In the genomic region with DNA sequence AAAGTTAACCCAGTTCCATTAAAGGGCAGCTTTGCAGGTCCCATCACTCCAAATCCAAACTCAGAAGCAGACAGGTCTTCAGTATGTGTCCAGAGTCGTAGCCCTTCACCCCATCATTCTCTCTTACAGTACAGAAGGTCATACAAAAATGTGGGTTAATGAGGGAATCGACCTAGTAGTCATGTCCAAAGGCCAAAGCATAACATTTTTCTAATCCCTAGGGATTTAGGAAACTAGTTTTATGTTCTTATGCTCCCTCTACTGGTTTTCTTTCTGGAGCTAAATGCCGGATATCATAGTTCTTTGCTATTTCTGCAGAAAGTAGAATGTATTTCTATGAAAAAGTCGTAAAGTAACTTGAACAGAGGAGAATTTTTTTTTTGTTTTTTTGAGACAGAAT, we compare ENCODE assay signal across 9 cellular contexts.
DNase-seq lines count a peak whose midpoint lies in the region; TF ChIP-seq lines count a peak whose summit lies in the region.
"Had no signal": no experiment of that assay in that cellular context is flagged by ENCODE, and none has a peak within 500 bp of the region (broad histone marks: within the 10 kb centered on the region; RNA-seq: fewer than 3 reads in every experiment).

No MANE protein-coding gene starts in this region.

- TF ChIP-seq CTCF in fibroblast of villous mesenchyme (IDR thresholded peaks at IDR 0.05; ENCODE audit: insufficient read depth, low read depth, low read length) = peak; percentile 61

- no peak overlapping the region for H3K4me3 ChIP-seq in fibroblast of villous mesenchyme (ENCODE audit: low read depth, low read length)

- DNase-seq in EH (ENCODE audit: low read depth) = peak; percentile 66
- DNase-seq in SK-MEL-5 (ENCODE audit: low read depth, low spot score) = peak; percentile 73
- peak; percentile 75 for DNase-seq in fibroblast of villous mesenchyme (ENCODE audit: low read depth)
- peak; percentile 44 for DNase-seq in putamen (ENCODE audit: low spot score)
- no peak for DNase-seq in NCI-H510A treated with DMSO at 0.1 percent for 48 hours (lab: John Stamatoyannopoulos, UW)
- no peak for DNase-seq in SW480 (ENCODE audit: low spot score)
- DNase-seq in 8988T = no peak
- no peak for DNase-seq in AG08396 (ENCODE audit: low spot score)
- DNase-seq: naive thymus-derived CD4-positive, alpha-beta T cell had no signal

- in situ Hi-C loops in SK-MEL-5 (cut with HindIII; ENCODE audit: low pct_unique_long_range_greater_than_20kb, low sequenced_read_pairs) = no loop called here

Comparison
In these comparisons a context has a peak if more than half of its experiments do, and no peak if none do; other contexts are left out.
1. DNase-seq: peak in EH (single experiment), SK-MEL-5 (single experiment), fibroblast of villous mesenchyme (single experiment) and putamen (single experiment); none in NCI-H510A treated with DMSO at 0.1 percent for 48 hours (single experiment), SW480 (single experiment), 8988T (single experiment) and AG08396 (single experiment).